8 cellular contexts compared by ENCODE assay signal in the genomic region with DNA sequence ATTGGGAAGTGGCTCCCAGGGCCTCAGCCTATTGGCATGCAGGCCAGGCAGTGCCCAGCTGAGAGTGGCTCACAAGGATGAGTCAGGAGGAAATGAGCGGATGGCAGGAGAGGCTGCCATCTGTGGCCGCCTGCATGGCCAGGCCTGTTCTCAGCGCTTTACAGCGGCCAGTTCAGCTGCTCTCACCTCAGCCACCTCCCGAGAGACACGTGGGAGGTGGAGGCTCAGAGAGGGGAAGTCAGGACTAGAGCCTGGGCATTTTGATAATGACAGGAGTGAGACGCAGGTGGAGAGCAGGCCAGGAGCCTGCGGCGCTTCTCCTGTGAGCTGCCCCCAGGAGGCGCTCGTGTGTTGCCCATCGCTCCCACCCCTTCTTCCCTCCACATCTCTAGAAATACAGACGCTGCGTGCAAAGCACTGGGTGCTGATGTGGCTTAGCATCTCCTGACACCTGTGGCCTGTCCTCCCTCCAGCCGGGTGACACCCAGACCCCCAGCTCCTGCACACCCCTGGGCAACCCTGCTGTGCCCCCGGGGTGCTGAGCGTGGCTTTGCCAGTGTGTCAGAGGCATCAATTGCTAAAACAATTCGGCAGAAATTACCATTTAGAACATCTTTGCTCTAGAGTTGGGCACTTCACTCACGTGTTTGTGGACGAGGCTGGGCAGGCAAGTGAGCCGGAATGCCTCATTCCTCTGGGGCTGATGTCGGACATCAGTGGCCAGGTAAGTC. TPM values are rescaled to one million over a fixed set of nuclear protein-coding genes. Genes with fewer than 3 reads are reported as not detected.
DNase-seq lines count a peak whose midpoint lies in the region; ATAC-seq and TF ChIP-seq lines count a peak whose summit lies in the region.

No MANE protein-coding gene starts in this region.

- no peaks in the 10 kb centered on the region for H3K36me3 Mint-ChIP-seq in CD4-positive, CD25-positive, alpha-beta regulatory T cell
- no peaks in the 10 kb centered on the region; a peak in 1 of 7 replicates for H3K36me3 Mint-ChIP-seq in H9 (ENCODE audit: insufficient read depth in 1 of 3, low read depth in 3 of 3)

- no peak for TF ChIP-seq POLR2A in erythroblast (IDR thresholded peaks at IDR 0.05; ENCODE audit: low read length)

- no peak overlapping the region for H3K4me3 Mint-ChIP-seq in CD4-positive, CD25-positive, alpha-beta regulatory T cell
- H3K4me3 Mint-ChIP-seq in H9: no peak overlapping the region

- H2AFZ ChIP-seq in H9 (ENCODE audit: low read length) (no peak overlapping the region), neuronal stem cell (ENCODE audit: low read length) (no peak overlapping the region)

- H3K27ac ChIP-seq in CD4-positive, CD25-positive, alpha-beta regulatory T cell (ENCODE audit: insufficient read depth, low read length, poor library complexity, severe bottlenecking): no peak overlapping the region
- H3K27ac ChIP-seq in H9 (ENCODE audit: insufficient read length, low read depth, low read length) (no peak overlapping the region), neuronal stem cell (replicated peaks; ENCODE audit: low read length) (no peak overlapping the region), tibial artery (no peak overlapping the region)

- peak; percentile 91 to 93 for ATAC-seq in CD4-positive, CD25-positive, alpha-beta regulatory T cell (ENCODE audit: low read depth in 2 of 2)
- ATAC-seq in HG03342 (IDR thresholded peaks at IDR 0.05; ENCODE audit: unreplicated experiment): no peak

- H2BK5ac ChIP-seq in H9 (ENCODE audit: insufficient read length, low read length): no peak overlapping the region
- no peak overlapping the region for H2BK5ac ChIP-seq in neuronal stem cell (ENCODE audit: low read length)

- DNase-seq in CD4-positive, CD25-positive, alpha-beta regulatory T cell: peak; percentile 56 to 80 (median 79)
- peak; percentile 79 for DNase-seq in H9
- peak; percentile 35 for DNase-seq in NT2/D1 (ENCODE audit: low read depth, low spot score)
- DNase-seq in activated CD8-positive, alpha-beta memory T cell treated with anti-CD3 and anti-CD28 coated beads, Interleukin-2, amount 50 U/mL, for 1 hour (ENCODE audit: extremely low read depth): peak; percentile 24
- peak; percentile 72 to 86 for DNase-seq in erythroblast (lab: John Stamatoyannopoulos, UW)
- peak; percentile 55 for DNase-seq in neuronal stem cell (ENCODE audit: low spot score)
- no peak for DNase-seq in tibial artery

- H2BK120ac ChIP-seq in H9 (ENCODE audit: low read depth, low read length, poor library complexity, severe bottlenecking) (no peak overlapping the region), neuronal stem cell (ENCODE audit: low read depth, low read length) (no peak overlapping the region)

- H3K18ac ChIP-seq in H9 (ENCODE audit: insufficient read length, low read depth, low read length) (no peak overlapping the region), neuronal stem cell (ENCODE audit: low read length) (peak overlapping the region; percentile 74)

- H2BK20ac ChIP-seq in H9 (ENCODE audit: low read depth, low read length, poor library complexity, severe bottlenecking): no peak overlapping the region

- H3K79me2 ChIP-seq in H9 (ENCODE audit: insufficient read depth, low read length): no peaks in the 10 kb centered on the region

- no peaks in the 10 kb centered on the region for H3K9me3 Mint-ChIP-seq in CD4-positive, CD25-positive, alpha-beta regulatory T cell
- H3K9me3 Mint-ChIP-seq in H9: no peaks in the 10 kb centered on the region; a peak in 1 of 5 replicates

- H2BK15ac ChIP-seq in H9 (ENCODE audit: low read depth, low read length): no peak overlapping the region
- peak overlapping the region; percentile 13 for H2BK15ac ChIP-seq in neuronal stem cell (ENCODE audit: low read length)

- H4K91ac ChIP-seq in H9 (ENCODE audit: insufficient read length, low read depth, low read length): no peak overlapping the region
- no peak overlapping the region for H4K91ac ChIP-seq in neuronal stem cell (ENCODE audit: low read depth, low read length, poor library complexity)

- H3K36me3 ChIP-seq in CD4-positive, CD25-positive, alpha-beta regulatory T cell (ENCODE audit: control insufficient read depth, insufficient read depth, low read length): no peaks in the 10 kb centered on the region
- H3K36me3 ChIP-seq in NT2/D1 (ENCODE audit: insufficient read depth, insufficient read length, low read length) (no peaks in the 10 kb centered on the region), neuronal stem cell (replicated peaks in 1 of 2; ENCODE audit: control insufficient read depth in 2 of 2, insufficient read depth in 2 of 2, low read length in 2 of 2) (no peaks in the 10 kb centered on the region), tibial artery (no peaks in the 10 kb centered on the region)

- H4K5ac ChIP-seq in H9 (ENCODE audit: insufficient read length, low read depth, low read length): no peak overlapping the region

- no CpG with 5 or more reads among the region's 22 CpGs for WGBS in H9 (ENCODE audit: extremely low coverage, insufficient read length, low lambda C conversion rate)
- WGBS in neuronal stem cell (ENCODE audit: extremely low coverage in 2 of 2, insufficient read length in 2 of 2, insufficient replicate concordance in 1 of 2), 2 donors: no CpG with 5 or more reads among the region's 22 CpGs

- no peak overlapping the region for H3T11ph ChIP-seq in H9 (ENCODE audit: low read length)

- peaks cover 4% of the 10 kb centered on the region for H3K27me3 Mint-ChIP-seq in CD4-positive, CD25-positive, alpha-beta regulatory T cell
- H3K27me3 Mint-ChIP-seq in H9 (ENCODE audit: low read depth): peaks cover 14% of the 10 kb centered on the region

- peaks cover 0 to 4% (median under 1%) of the 10 kb centered on the region in 4 donors for H3K4me1 Mint-ChIP-seq in CD4-positive, CD25-positive, alpha-beta regulatory T cell
- peaks cover 0 to 4% of the 10 kb centered on the region in 2 experiments; a peak in 2 of 4 replicates for H3K4me1 Mint-ChIP-seq in H9

- no peaks in the 10 kb centered on the region for H3K27me3 ChIP-seq in CD4-positive, CD25-positive, alpha-beta regulatory T cell (ENCODE audit: control insufficient read depth, insufficient read depth, low read length)
- H3K27me3 ChIP-seq in H9 (ENCODE audit: insufficient read depth, low read length) (no peaks in the 10 kb centered on the region), NT2/D1 (ENCODE audit: insufficient read depth, insufficient read length) (no peaks in the 10 kb centered on the region), neuronal stem cell (ENCODE audit: control insufficient read depth in 3 of 3, insufficient read depth in 3 of 3, low read depth in 1 of 3, low read length in 3 of 3) (peaks cover 0 to 22% (median 0%) of the 10 kb centered on the region in 3 experiments), tibial artery (peaks cover 0 to 44% of the 10 kb centered on the region in 2 donors)

- peaks cover 3% of the 10 kb centered on the region for H3K4me1 ChIP-seq in CD4-positive, CD25-positive, alpha-beta regulatory T cell (ENCODE audit: control insufficient read depth, insufficient read depth, low read length, poor library complexity, severe bottlenecking)
- no peaks in the 10 kb centered on the region for H3K4me1 ChIP-seq in H9 (ENCODE audit: insufficient read depth, low read length)
- H3K4me1 ChIP-seq in NT2/D1 (ENCODE audit: insufficient read depth, insufficient read length): peaks cover 10% of the 10 kb centered on the region
- H3K4me1 ChIP-seq in neuronal stem cell (ENCODE audit: control insufficient read depth in 2 of 2, insufficient read depth in 1 of 2, low read depth in 1 of 2, low read length in 2 of 2): peaks cover 7 to 8% of the 10 kb centered on the region in 2 donors
- H3K4me1 ChIP-seq in tibial artery: peaks cover 0 to 6% (median 0%) of the 10 kb centered on the region in 4 donors

- H3K27ac Mint-ChIP-seq in CD4-positive, CD25-positive, alpha-beta regulatory T cell: no peak overlapping the region
- H3K27ac Mint-ChIP-seq in H9: no peak overlapping the region

- no peaks in the 10 kb centered on the region for H4K20me1 ChIP-seq in H9 (ENCODE audit: control insufficient read depth, insufficient read depth, insufficient read length)

- no peak overlapping the region for H2AK5ac ChIP-seq in H9 (ENCODE audit: insufficient read length, low read length)
- H2AK5ac ChIP-seq in neuronal stem cell (ENCODE audit: low read depth, low read length): peak overlapping the region; percentile 95

- H3K23ac ChIP-seq in H9 (ENCODE audit: insufficient read length, low read depth, low read length) (no peak overlapping the region), neuronal stem cell (ENCODE audit: low read depth, low read length, poor library complexity) (peak overlapping the region; percentile 70)

- no peak overlapping the region for H3K4me3 ChIP-seq in CD4-positive, CD25-positive, alpha-beta regulatory T cell (ENCODE audit: low read depth, low read length)
- H3K4me3 ChIP-seq in NT2/D1 (ENCODE audit: insufficient read length, low read depth) (no peak overlapping the region), neuronal stem cell (ENCODE audit: low read length in 2 of 2) (no peak overlapping the region), tibial artery (no peak overlapping the region)

- H3K9me3 ChIP-seq in CD4-positive, CD25-positive, alpha-beta regulatory T cell (ENCODE audit: control insufficient read depth in 2 of 2, low read length in 2 of 2): no peaks in the 10 kb centered on the region
- H3K9me3 ChIP-seq in H9 (ENCODE audit: control insufficient read depth, low read depth, low read length): no peaks in the 10 kb centered on the region
- no peaks in the 10 kb centered on the region for H3K9me3 ChIP-seq in NT2/D1 (ENCODE audit: insufficient read depth, low read length)
- no peaks in the 10 kb centered on the region for H3K9me3 ChIP-seq in neuronal stem cell (replicated peaks in 1 of 2; ENCODE audit: control insufficient read depth in 2 of 2, insufficient read depth in 1 of 2, low read depth in 1 of 2, low read length in 2 of 2)
- no peaks in the 10 kb centered on the region for H3K9me3 ChIP-seq in tibial artery

- no peak overlapping the region for H3K56ac ChIP-seq in H9 (ENCODE audit: insufficient read length, low read depth, low read length)

- H3K23me2 ChIP-seq in H9 (ENCODE audit: insufficient read length, low read depth, low read length, poor library complexity, severe bottlenecking): peaks cover 6% of the 10 kb centered on the region

- H3K4ac ChIP-seq in H9 (ENCODE audit: low read depth, low read length): no peak overlapping the region
- H3K4ac ChIP-seq in neuronal stem cell (ENCODE audit: low read length): no peak overlapping the region

- intact Hi-C loops in tibial artery (cut with DNase I; ENCODE audit: low total_unique reads): loop anchor here (5.0 kb wide), 1 partner anchor 58 kb away; no protein-coding TSS in a partner anchor

- H2BK12ac ChIP-seq in H9 (ENCODE audit: insufficient read length, low read depth, low read length) (no peak overlapping the region), neuronal stem cell (ENCODE audit: low read length) (no peak overlapping the region)

- no peak overlapping the region for H3K14ac ChIP-seq in H9 (ENCODE audit: insufficient read depth, low read length)
- H3K14ac ChIP-seq in neuronal stem cell (ENCODE audit: low read length): no peak overlapping the region

- H3K9ac ChIP-seq in H9 (ENCODE audit: extremely low read depth, insufficient read length, low read length) (no peak overlapping the region), NT2/D1 (ENCODE audit: insufficient read length, low read depth) (no peak overlapping the region), neuronal stem cell (ENCODE audit: low read depth, low read length, poor library complexity) (no peak overlapping the region)

- no peak overlapping the region for H4K8ac ChIP-seq in H9 (replicated peaks; ENCODE audit: insufficient read length, low read depth, low read length)
- no peak overlapping the region for H4K8ac ChIP-seq in neuronal stem cell (ENCODE audit: low read depth, low read length)

- no peak overlapping the region for H3K4me2 ChIP-seq in H9 (ENCODE audit: insufficient read depth, insufficient read length, low read length)
- no peak overlapping the region for H3K4me2 ChIP-seq in neuronal stem cell (ENCODE audit: insufficient read depth, low read length, poor library complexity, severe bottlenecking)

- TF ChIP-seq CTCF in H9 (conservative IDR thresholded peaks at IDR 0.05) (peak; percentile 95), tibial artery (IDR thresholded peaks at IDR 0.05) (peak; percentile 20 to 41)

- H3K79me1 ChIP-seq in H9 (ENCODE audit: insufficient read depth, low read depth, low read length, poor library complexity, severe bottlenecking) (no peaks in the 10 kb centered on the region), neuronal stem cell (ENCODE audit: low read depth, low read length) (peaks cover 2% of the 10 kb centered on the region)

RNA-seq across cellular contexts. Expression of a gene that starts 21.4 kb away (rescaled TPM):
- total RNA-seq in CD4-positive, CD25-positive, alpha-beta regulatory T cell: not detected
- polyA plus RNA-seq in CD4-positive, CD25-positive, alpha-beta regulatory T cell: not detected
- total RNA-seq in H9 (2021): 6.7 and 8.0 TPM in 2 replicates
- 3.0 TPM for polyA plus RNA-seq in neuronal stem cell (2013, experiment 1 of 2)
- 3.1 TPM for polyA plus RNA-seq in neuronal stem cell (2013, experiment 2 of 2)

RNA-seq across cellular contexts. Expression of a gene that starts 36.6 kb away (rescaled TPM):
- 115 TPM for total RNA-seq in CD4-positive, CD25-positive, alpha-beta regulatory T cell
- polyA plus RNA-seq in CD4-positive, CD25-positive, alpha-beta regulatory T cell: 10 to 100 TPM; 33.0 to 47.6 (median 38.5) TPM
- total RNA-seq in H9 (2021): 46.3 and 47.8 TPM in 2 replicates
- polyA plus RNA-seq in neuronal stem cell (2013, experiment 1 of 2): 34.5 TPM
- 33.8 TPM for polyA plus RNA-seq in neuronal stem cell (2013, experiment 2 of 2)

RNA-seq across cellular contexts. Expression of a gene that starts 51.7 kb away (rescaled TPM):
- 31.9 TPM for total RNA-seq in CD4-positive, CD25-positive, alpha-beta regulatory T cell
- polyA plus RNA-seq in CD4-positive, CD25-positive, alpha-beta regulatory T cell: 1 to 10 TPM; 1.8 to 6.5 (median 3.3) TPM
- total RNA-seq in H9 (2021): 19.0 and 20.4 TPM in 2 replicates
- 11.5 TPM for polyA plus RNA-seq in neuronal stem cell (2013, experiment 1 of 2)
- polyA plus RNA-seq in neuronal stem cell (2013, experiment 2 of 2): 11.4 TPM

RNA-seq across cellular contexts. Expression of a gene that starts 59.4 kb away (rescaled TPM):
- not detected for total RNA-seq in CD4-positive, CD25-positive, alpha-beta regulatory T cell
- not detected for polyA plus RNA-seq in CD4-positive, CD25-positive, alpha-beta regulatory T cell
- total RNA-seq in H9 (2021): not detected in 2 replicates
- polyA plus RNA-seq in neuronal stem cell (2013, experiment 1 of 2): 0.03 TPM
- polyA plus RNA-seq in neuronal stem cell (2013, experiment 2 of 2): 0.07 TPM

Comparison
In these comparisons a context has a peak if more than half of its experiments do, and no peak if none do; other contexts are left out.
1. DNase-seq: peak in CD4-positive, CD25-positive, alpha-beta regulatory T cell (3 of 3), H9 (single experiment), NT2/D1 (single experiment), activated CD8-positive, alpha-beta memory T cell treated with anti-CD3 and anti-CD28 coated beads, Interleukin-2, amount 50 U/mL, for 1 hour (single experiment), erythroblast (2 of 2) and neuronal stem cell (single experiment); none in tibial artery (0 of 2).